ENCODE assay signal across 23 cellular contexts in the genomic region with DNA sequence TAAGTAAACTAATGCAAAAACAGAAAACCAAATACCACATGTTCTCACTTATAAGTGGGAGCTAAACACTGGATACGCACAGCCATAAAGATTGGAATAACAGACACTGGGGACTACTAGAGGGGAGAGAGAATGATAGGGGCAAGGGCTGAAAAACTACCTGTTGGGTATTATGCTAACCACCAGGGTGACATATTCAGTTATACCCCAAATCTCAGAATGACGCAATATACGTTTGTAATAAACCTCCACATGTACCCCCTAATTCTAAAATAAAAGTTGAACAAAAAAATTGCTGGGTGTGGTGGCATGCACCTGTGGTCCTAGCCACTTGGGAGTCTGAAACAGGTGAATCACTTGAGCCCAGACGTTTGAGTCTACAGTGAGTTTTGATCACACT.
"Had no signal": no experiment of that assay in that cellular context is flagged by ENCODE, and none has a peak within 500 bp of the region (broad histone marks: within the 10 kb centered on the region; RNA-seq: fewer than 3 reads in every experiment).

No MANE protein-coding gene starts in this region.

- H3K27me3 ChIP-seq: dorsolateral prefrontal cortex, esophagus muscularis mucosa, foreskin keratinocyte, gastroesophageal sphincter, heart left ventricle, hepatocyte, left lung had no signal

- FAIRE-seq: colon, endothelial cell of umbilical vein, frontal cortex, keratinocyte had no signal

- H3K27ac ChIP-seq: coronary artery, dorsolateral prefrontal cortex, esophagus muscularis mucosa, foreskin keratinocyte, gastroesophageal sphincter, heart left ventricle, hepatocyte, left lung, lower lobe of right lung had no signal

- DNase-seq: dermis blood vessel endothelial cell; dorsolateral prefrontal cortex; effector CD4-positive, alpha-beta T cell; effector memory CD4-positive, alpha-beta T cell; heart left ventricle; hypothalamus; left cardiac atrium; left lung; left ventricle myocardium superior; lower lobe of right lung; mesenchymal stem cell; mucosa of descending colon; naive B cell had no signal

- H3K4me3 ChIP-seq: coronary artery, dorsolateral prefrontal cortex, esophagus muscularis mucosa, gastroesophageal sphincter, heart left ventricle, hepatocyte, left lung, lower lobe of right lung, mucosa of descending colon had no signal

- H3K36me3 ChIP-seq: esophagus muscularis mucosa, heart left ventricle, left lung, lower lobe of right lung had no signal

- H2AFZ ChIP-seq: hepatocyte had no signal

- H3K27ac Mint-ChIP-seq: naive B cell had no signal

- H3K27me3 Mint-ChIP-seq: naive B cell had no signal

- ATAC-seq: foreskin keratinocyte, gastroesophageal sphincter, heart left ventricle, left lung, left ventricle myocardium superior, lower lobe of right lung, mucosa of descending colon had no signal

- H3K4me3 Mint-ChIP-seq: mesothelial cell of epicardium, naive B cell had no signal

- H3K4me1 ChIP-seq: esophagus muscularis mucosa, foreskin keratinocyte, gastroesophageal sphincter, left lung, lower lobe of right lung had no signal

- H3K4me2 ChIP-seq: hepatocyte had no signal
